ENCODE assay signal across 18 cellular contexts in genomic region chr2:24707141-24707540, GRCh38.
"Had no signal": no experiment of that assay in that cellular context is flagged by ENCODE, and none has a peak within 500 bp of the region (broad histone marks: within the 10 kb centered on the region; RNA-seq: fewer than 3 reads in every experiment).

No MANE protein-coding gene starts in this region.

- H3K4me3 Mint-ChIP-seq: endodermal cell; nephron; stimulated activated memory B cell treated with anti-CD40 and anti-IgM and Interleukin-4, amounts not matched to agents 10 μg/mL and 1 μg/mL and 100 μg/mL, for 72 hours; stimulated activated naive CD8-positive, alpha-beta T cell treated with anti-CD3 and anti-CD28 coated beads, Interleukin-15, Interleukin-2, amounts not matched to agents 100 ng/mL and 50 ng/mL, for 24 hours had no signal

- H3K4me3 ChIP-seq: coronary artery, heart left ventricle, pancreas, psoas muscle, thoracic aorta, transverse colon had no signal

- H3K27ac ChIP-seq: coronary artery, heart left ventricle, pancreas, psoas muscle, thoracic aorta, transverse colon had no signal

- DNase-seq: effector CD4-positive, alpha-beta T cell; endodermal cell; foreskin melanocyte; heart left ventricle; kidney glomerular epithelial cell; occipital lobe; pancreas; psoas muscle; small intestine; stimulated activated CD4-positive, alpha-beta T cell treated with anti-CD3 and anti-CD28 coated beads, Interleukin-4, amount 100 ng/mL, for 1 hour; stimulated activated CD8-positive, alpha-beta memory T cell treated with anti-CD3 and anti-CD28 coated beads, Interleukin-4, amount 100 ng/mL, for 48 hours; transverse colon had no signal

- H3K27me3 ChIP-seq: heart left ventricle, pancreas, transverse colon had no signal

- H3K4me1 ChIP-seq: transverse colon had no signal

- FAIRE-seq: endothelial cell of umbilical vein, pancreas, small intestine had no signal

- ATAC-seq: heart left ventricle; pancreas; psoas muscle; stimulated activated memory B cell treated with anti-CD40 and anti-IgM and Interleukin-4, amounts not matched to agents 10 μg/mL and 1 μg/mL and 100 μg/mL, for 72 hours had no signal

- H3K4me1 Mint-ChIP-seq: stimulated activated memory B cell treated with anti-CD40 and anti-IgM and Interleukin-4, amounts not matched to agents 10 μg/mL and 1 μg/mL and 100 μg/mL, for 72 hours had no signal

- H3K9me3 ChIP-seq: heart left ventricle, pancreas, psoas muscle, thoracic aorta, transverse colon had no signal

- H3K27ac Mint-ChIP-seq: endodermal cell; nephron; stimulated activated memory B cell treated with anti-CD40 and anti-IgM and Interleukin-4, amounts not matched to agents 10 μg/mL and 1 μg/mL and 100 μg/mL, for 72 hours; stimulated activated naive CD8-positive, alpha-beta T cell treated with anti-CD3 and anti-CD28 coated beads, Interleukin-15, Interleukin-2, amounts not matched to agents 100 ng/mL and 50 ng/mL, for 24 hours had no signal

- H3K27me3 Mint-ChIP-seq: stimulated activated memory B cell treated with anti-CD40 and anti-IgM and Interleukin-4, amounts not matched to agents 10 μg/mL and 1 μg/mL and 100 μg/mL, for 72 hours; stimulated activated naive CD8-positive, alpha-beta T cell treated with anti-CD3 and anti-CD28 coated beads, Interleukin-15, Interleukin-2, amounts not matched to agents 100 ng/mL and 50 ng/mL, for 24 hours had no signal

- H3K9me3 Mint-ChIP-seq: endodermal cell; nephron; stimulated activated memory B cell treated with anti-CD40 and anti-IgM and Interleukin-4, amounts not matched to agents 10 μg/mL and 1 μg/mL and 100 μg/mL, for 72 hours; stimulated activated naive CD8-positive, alpha-beta T cell treated with anti-CD3 and anti-CD28 coated beads, Interleukin-15, Interleukin-2, amounts not matched to agents 100 ng/mL and 50 ng/mL, for 24 hours had no signal
